In genomic region chr7:88200793-88201192, GRCh38 we compare ENCODE assay signal across 1 cellular context.
TF ChIP-seq lines count a peak whose summit lies in the region.

No MANE protein-coding gene starts in this region.

TF ChIP-seq in H1, 55 proteins besides CTCF, POLR2A, EP300 and RAD21 (continued from another document):
- TF ChIP-seq E2F6 (IDR thresholded peaks at IDR 0.05): peak; percentile 12; the same call in 1 of the 2 replicates
- TF ChIP-seq YY1 (IDR thresholded peaks at IDR 0.05; ENCODE audit: low read depth, low read length): 0 out of 2 replicates have a peak, but pooled peaks have one; percentile 40
- TF ChIP-seq SIN3A (conservative IDR thresholded peaks at IDR 0.05 in 1 of 2, IDR thresholded peaks at IDR 0.05 in 1 of 2; ENCODE audit: low read depth in 1 of 2, low read length in 2 of 2): no peak
- TF ChIP-seq CEBPB (IDR thresholded peaks at IDR 0.05; ENCODE audit: low read depth, low read length): no peak
- peak in 1 of 2 experiments; percentile 82; a peak in 1 of 4 replicates for TF ChIP-seq HDAC2 (IDR thresholded peaks at IDR 0.05; ENCODE audit: borderline replicate concordance in 1 of 2, low read depth in 2 of 2, low read length in 2 of 2)
